8 cellular contexts compared by ENCODE assay signal in genomic region chr11:64356498-64357411, GRCh38. TPM values are rescaled to one million over a fixed set of nuclear protein-coding genes. Genes with fewer than 3 reads are reported as not detected.
DNase-seq lines count a peak whose midpoint lies in the region; ATAC-seq and TF ChIP-seq lines count a peak whose summit lies in the region.

No MANE protein-coding gene starts in this region.

- H4K20me1 ChIP-seq in Karpas-422 (ENCODE audit: insufficient read depth, low read depth, low read length): peaks cover 4% of the 10 kb centered on the region; the same call in 1 of the 2 replicates

- H3K36me3 ChIP-seq in Karpas-422 (ENCODE audit: insufficient read depth, low read length): peaks cover 8% of the 10 kb centered on the region; the same call in 1 of the 2 replicates

- H3K27ac ChIP-seq in Karpas-422 (ENCODE audit: low read length): no peak overlapping the region

- H3K4me2 ChIP-seq in Karpas-422 (ENCODE audit: low read depth, low read length, poor library complexity, severe bottlenecking): peak overlapping the region; percentile 88

- no peaks in the 10 kb centered on the region for H3K9me3 Mint-ChIP-seq in activated T-cell treated with anti-CD3 and anti-CD28 coated beads, Interleukin-2, amount 50 U/mL, for 24 hours

- peaks cover 54% of the 10 kb centered on the region for H3K4me1 ChIP-seq in Karpas-422 (ENCODE audit: low read length)

- H3K9me2 ChIP-seq in Karpas-422 (replicated peaks; ENCODE audit: insufficient read depth, low read length): no peaks in the 10 kb centered on the region

- peaks cover 39% of the 10 kb centered on the region for H3K4me1 Mint-ChIP-seq in activated T-cell treated with anti-CD3 and anti-CD28 coated beads, Interleukin-2, amount 50 U/mL, for 24 hours (ENCODE audit: low read depth)

- no peak overlapping the region for H3K4me3 ChIP-seq in Karpas-422 (ENCODE audit: low read length)
- no peak overlapping the region for H3K4me3 ChIP-seq in fibroblast of villous mesenchyme (ENCODE audit: low read depth, low read length)

- H2AFZ ChIP-seq in Karpas-422 (ENCODE audit: low read length): no peak overlapping the region

- peaks cover 3% of the 10 kb centered on the region; the same call in 1 of the 2 replicates for H3K79me2 ChIP-seq in Karpas-422 (ENCODE audit: low read length)

- DNase-seq in activated T-cell treated with anti-CD3 and anti-CD28 coated beads, Interleukin-2, amount 50 U/mL, for 24 hours: no peak
- DNase-seq in activated T-cell treated with anti-CD3 and anti-CD28 coated beads for 4 hours (no peak), Karpas-422 (peak; percentile 88), UCSD-AML1 (lab: John Stamatoyannopoulos, UW; ENCODE audit: unreplicated experiment) (peak; percentile 73), fibroblast of villous mesenchyme (ENCODE audit: low read depth) (peak; percentile 43)

- no peaks in the 10 kb centered on the region for H3K27me3 ChIP-seq in Karpas-422 (ENCODE audit: low read length)

- no peaks in the 10 kb centered on the region for H3K27me3 Mint-ChIP-seq in activated T-cell treated with anti-CD3 and anti-CD28 coated beads, Interleukin-2, amount 50 U/mL, for 24 hours

- no peak overlapping the region for H3K9ac ChIP-seq in Karpas-422 (ENCODE audit: low read length)

- peak overlapping the region; percentile 23 for H3K4me3 Mint-ChIP-seq in activated T-cell treated with anti-CD3 and anti-CD28 coated beads, Interleukin-2, amount 50 U/mL, for 24 hours

- peak overlapping the region; percentile 72 for H3K27ac Mint-ChIP-seq in activated T-cell treated with anti-CD3 and anti-CD28 coated beads, Interleukin-2, amount 50 U/mL, for 24 hours

- TF ChIP-seq CTCF in fibroblast of villous mesenchyme (IDR thresholded peaks at IDR 0.05; ENCODE audit: insufficient read depth, low read depth, low read length): peak; percentile 52

- ATAC-seq in GM21825 (IDR thresholded peaks at IDR 0.05; ENCODE audit: unreplicated experiment) (no peak), GM19463 (IDR thresholded peaks at IDR 0.05; ENCODE audit: unreplicated experiment) (no peak), HG03135 (IDR thresholded peaks at IDR 0.05; ENCODE audit: unreplicated experiment) (no peak)

- peaks cover 58% of the 10 kb centered on the region for H3K36me3 Mint-ChIP-seq in activated T-cell treated with anti-CD3 and anti-CD28 coated beads, Interleukin-2, amount 50 U/mL, for 24 hours (ENCODE audit: low read depth)

- H3K9me3 ChIP-seq in Karpas-422 (ENCODE audit: low read length): no peaks in the 10 kb centered on the region

RNA-seq across cellular contexts. Expression of gene RPS6KA4, which starts 2.2 kb away (rescaled TPM):
- total RNA-seq in Karpas-422 (2014; rRNA removed; shearing (Covaris generic); ENCODE audit: low replicate concordance): 17.1 and 38.4 TPM in 2 replicates
- 35.8 and 48.0 TPM in 2 replicates for total RNA-seq in fibroblast of villous mesenchyme

RNA-seq across cellular contexts. Expression of gene CCDC88B, which starts 16.8 kb away (rescaled TPM):
- total RNA-seq in Karpas-422 (2014; rRNA removed; shearing (Covaris generic); ENCODE audit: low replicate concordance): 34.9 and 88.2 TPM in 2 replicates
- total RNA-seq in fibroblast of villous mesenchyme: 1.7 and 3.5 TPM in 2 replicates

RNA-seq across cellular contexts. Expression of gene PRDX5, which starts 38.8 kb away (rescaled TPM):
- total RNA-seq in Karpas-422 (2014; rRNA removed; shearing (Covaris generic); ENCODE audit: low replicate concordance): 205 and 428 TPM in 2 replicates
- 211 and 230 TPM in 2 replicates for total RNA-seq in fibroblast of villous mesenchyme

RNA-seq across cellular contexts. Expression of gene TRMT112, which starts 39.4 kb away (rescaled TPM):
- 363 and 557 TPM in 2 replicates for total RNA-seq in Karpas-422 (2014; rRNA removed; shearing (Covaris generic); ENCODE audit: low replicate concordance)
- total RNA-seq in fibroblast of villous mesenchyme: 144 and 155 TPM in 2 replicates

RNA-seq across cellular contexts. Expression of gene ESRRA, which starts 51.4 kb away (rescaled TPM):
- total RNA-seq in Karpas-422 (2014; rRNA removed; shearing (Covaris generic); ENCODE audit: low replicate concordance): 16.0 and 33.9 TPM in 2 replicates
- total RNA-seq in fibroblast of villous mesenchyme: 19.3 and 23.3 TPM in 2 replicates

Comparison
In these comparisons a context has a peak if more than half of its experiments do, and no peak if none do; other contexts are left out.
1. DNase-seq: peak in Karpas-422 (single experiment), UCSD-AML1 (single experiment) and fibroblast of villous mesenchyme (single experiment); none in activated T-cell treated with anti-CD3 and anti-CD28 coated beads, Interleukin-2, amount 50 U/mL, for 24 hours (single experiment) and activated T-cell treated with anti-CD3 and anti-CD28 coated beads for 4 hours (single experiment).